12 cellular contexts compared by ENCODE assay signal in the genomic region with DNA sequence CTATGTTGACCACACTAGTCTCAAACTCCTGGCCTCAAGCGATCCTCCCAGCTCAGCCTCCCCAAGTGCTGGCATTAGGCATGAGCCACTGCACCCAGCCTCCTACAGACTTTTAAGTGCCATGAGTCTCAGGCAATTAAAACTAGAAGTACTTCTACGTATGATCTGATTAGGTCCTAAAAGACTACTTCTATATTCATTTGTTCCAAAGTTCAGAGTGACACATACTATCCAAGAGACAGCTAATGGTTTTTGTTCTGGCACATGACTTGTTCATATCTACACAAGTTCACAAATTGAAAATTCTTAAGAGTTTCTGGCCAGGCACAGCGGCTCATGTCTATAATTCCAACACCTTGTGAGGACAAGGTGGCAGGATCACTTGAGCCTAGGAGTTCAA.
"Had no signal": no experiment of that assay in that cellular context is flagged by ENCODE, and none has a peak within 500 bp of the region (broad histone marks: within the 10 kb centered on the region; RNA-seq: fewer than 3 reads in every experiment).

No MANE protein-coding gene starts in this region.

- H3K4me3 Mint-ChIP-seq: neural crest cell had no signal

- H3K9me3 Mint-ChIP-seq: neural crest cell had no signal

- H3K9ac ChIP-seq: SK-N-SH had no signal

- H3K36me3 ChIP-seq: pancreas had no signal

- H3K27ac ChIP-seq: coronary artery, pancreas, VCaP had no signal

- DNase-seq: activated CD8-positive, alpha-beta memory T cell treated with anti-CD3 and anti-CD28 coated beads, Interleukin-2, amount 50 U/mL, for 48 hours; central memory CD4-positive, alpha-beta T cell; effector CD8-positive, alpha-beta T cell; foreskin melanocyte; pancreas; Right ventricle myocardium superior; SK-N-SH; stimulated activated naive CD4-positive, alpha-beta T cell; T-helper 1 cell had no signal

- H3K9me3 ChIP-seq: pancreas, SK-N-SH had no signal

- H3K4me3 ChIP-seq: coronary artery, pancreas had no signal

- H3K27me3 ChIP-seq: pancreas had no signal

- ATAC-seq: pancreas had no signal

- H3K4me2 ChIP-seq: SK-N-SH had no signal
